34 cellular contexts compared by ENCODE assay signal in the genomic region with DNA sequence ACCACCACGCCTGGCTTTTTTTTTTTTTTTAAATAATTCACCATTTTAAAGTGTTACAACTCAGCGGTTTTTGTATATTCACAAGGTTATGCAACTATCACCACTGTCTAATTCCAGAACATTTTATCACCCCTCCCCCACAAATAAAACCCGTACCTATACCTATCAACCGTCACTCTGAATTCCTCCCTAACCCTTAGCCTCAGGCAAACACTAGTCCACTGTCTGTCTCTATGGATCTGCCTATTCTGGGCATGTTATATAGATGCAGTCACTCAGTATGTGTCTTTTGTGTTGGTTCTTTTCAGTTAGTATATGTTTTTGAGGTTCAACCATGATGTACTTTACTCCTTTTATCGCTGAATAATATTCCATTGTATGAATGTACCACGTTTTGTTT. TPM values are rescaled to one million over a fixed set of nuclear protein-coding genes. Genes with fewer than 3 reads are reported as not detected.
"Had no signal": no experiment of that assay in that cellular context is flagged by ENCODE, and none has a peak within 500 bp of the region (broad histone marks: within the 10 kb centered on the region; RNA-seq: fewer than 3 reads in every experiment).

No MANE protein-coding gene starts in this region.

- H3K4me1 ChIP-seq: ascending aorta had no signal

- H3K4me3 ChIP-seq: ascending aorta, Peyer's patch, SK-N-MC had no signal

- H3K36me3 ChIP-seq: ascending aorta, Peyer's patch, WERI-Rb-1 had no signal

- H3K4me3 Mint-ChIP-seq: activated CD4-positive, alpha-beta memory T cell treated with anti-CD3 and anti-CD28 coated beads, Interleukin-2, amount 10 ng/mL, durations not matched to agents 7 days and 5 days; activated CD8-positive, alpha-beta memory T cell treated with anti-CD3 and anti-CD28 coated beads, Interleukin-2, amount 10 ng/mL, durations not matched to agents 7 days and 5 days; activated naive CD4-positive, alpha-beta T cell treated with anti-CD3 and anti-CD28 coated beads, Interleukin-2, amount 50 U/mL, for 24 hours; activated naive CD8-positive, alpha-beta T cell treated with anti-CD3 and anti-CD28 coated beads, Interleukin-2, amount 10 ng/mL, durations not matched to agents 7 days and 5 days had no signal

- H3K4me1 Mint-ChIP-seq: activated CD4-positive, alpha-beta memory T cell treated with anti-CD3 and anti-CD28 coated beads, Interleukin-2, amount 10 ng/mL, durations not matched to agents 7 days and 5 days; activated CD8-positive, alpha-beta memory T cell treated with anti-CD3 and anti-CD28 coated beads, Interleukin-2, amount 10 ng/mL, durations not matched to agents 7 days and 5 days; activated naive CD4-positive, alpha-beta T cell treated with anti-CD3 and anti-CD28 coated beads, Interleukin-2, amount 50 U/mL, for 24 hours; activated naive CD8-positive, alpha-beta T cell treated with anti-CD3 and anti-CD28 coated beads, Interleukin-2, amount 10 ng/mL, durations not matched to agents 7 days and 5 days had no signal

- H3K27ac Mint-ChIP-seq: activated CD4-positive, alpha-beta memory T cell treated with anti-CD3 and anti-CD28 coated beads, Interleukin-2, amount 10 ng/mL, durations not matched to agents 7 days and 5 days; activated CD8-positive, alpha-beta memory T cell treated with anti-CD3 and anti-CD28 coated beads, Interleukin-2, amount 10 ng/mL, durations not matched to agents 7 days and 5 days; activated naive CD4-positive, alpha-beta T cell treated with anti-CD3 and anti-CD28 coated beads, Interleukin-2, amount 50 U/mL, for 24 hours; activated naive CD8-positive, alpha-beta T cell treated with anti-CD3 and anti-CD28 coated beads, Interleukin-2, amount 10 ng/mL, durations not matched to agents 7 days and 5 days; activated T-helper 2 cell treated with anti-CD3 and anti-CD28 coated beads, Interferon-gamma antibody, Interleukin-2, Interleukin-4, amounts not matched to agents 10 μg/mL and 5 μg/mL and 100 μg/mL, durations not matched to agents 14 hours and 24 hours and 36 hours had no signal

- H3K27ac ChIP-seq: ascending aorta, Peyer's patch, SK-N-MC, WERI-Rb-1 had no signal

- H3K9me3 Mint-ChIP-seq: activated CD4-positive, alpha-beta memory T cell treated with anti-CD3 and anti-CD28 coated beads, Interleukin-2, amount 10 ng/mL, durations not matched to agents 7 days and 5 days; activated naive CD4-positive, alpha-beta T cell treated with anti-CD3 and anti-CD28 coated beads, Interleukin-2, amount 50 U/mL, for 24 hours; activated naive CD8-positive, alpha-beta T cell treated with anti-CD3 and anti-CD28 coated beads, Interleukin-2, amount 10 ng/mL, durations not matched to agents 7 days and 5 days; activated T-helper 2 cell treated with anti-CD3 and anti-CD28 coated beads, Interferon-gamma antibody, Interleukin-2, Interleukin-4, amounts not matched to agents 10 μg/mL and 5 μg/mL and 100 μg/mL, durations not matched to agents 14 hours and 24 hours and 36 hours had no signal

- H3K36me3 Mint-ChIP-seq: activated CD8-positive, alpha-beta memory T cell treated with anti-CD3 and anti-CD28 coated beads, Interleukin-2, amount 10 ng/mL, durations not matched to agents 7 days and 5 days; activated naive CD4-positive, alpha-beta T cell treated with anti-CD3 and anti-CD28 coated beads, Interleukin-2, amount 50 U/mL, for 24 hours; activated naive CD8-positive, alpha-beta T cell treated with anti-CD3 and anti-CD28 coated beads, Interleukin-2, amount 10 ng/mL, durations not matched to agents 7 days and 5 days had no signal

- ATAC-seq: activated CD8-positive, alpha-beta memory T cell treated with anti-CD3 and anti-CD28 coated beads, Interleukin-2, amount 10 ng/mL, durations not matched to agents 7 days and 5 days; PC-3 had no signal

- DNase-seq: activated CD4-positive, alpha-beta memory T cell treated with anti-CD3 and anti-CD28 coated beads, Interleukin-2, amount 10 ng/mL, durations not matched to agents 7 days and 5 days; activated CD4-positive, alpha-beta T cell treated with anti-CD3 and anti-CD28 coated beads for 1 hour; activated CD4-positive, alpha-beta T cell treated with anti-CD3 and anti-CD28 coated beads for 48 hours; activated CD4-positive, CD25-positive, alpha-beta regulatory T cell; activated CD8-positive, alpha-beta memory T cell treated with anti-CD3 and anti-CD28 coated beads for 24 hours; activated CD8-positive, alpha-beta memory T cell treated with anti-CD3 and anti-CD28 coated beads, Interleukin-2, amount 10 ng/mL, durations not matched to agents 7 days and 5 days; activated CD8-positive, alpha-beta memory T cell treated with anti-CD3 and anti-CD28 coated beads, Interleukin-2, amount 50 U/mL, for 48 hours; activated gamma-delta T cell; activated naive CD4-positive, alpha-beta T cell treated with Interleukin-2 at 50 U/mL for 16 hours; activated naive CD8-positive, alpha-beta T cell treated with anti-CD3 and anti-CD28 coated beads, Interleukin-2, amount 10 ng/mL, durations not matched to agents 7 days and 5 days; amygdala; IMR-90; Karpas-422; KBM-7; MM.1S; NCI-H1105; NCI-H1417 treated with DMSO at 0.1 percent for 48 hours; NCI-H187 treated with DMSO at 0.1 percent for 48 hours; NCI-H2081; NCI-H226; NCI-H446 treated with DMSO at 0.1 percent for 48 hours; NCI-H524 treated with DMSO at 0.1 percent for 48 hours; PC-3; Peyer's patch; Right ventricle myocardium superior; RPMI8226; T1000; WERI-Rb-1 had no signal

- H3K9me3 ChIP-seq: ascending aorta, Peyer's patch had no signal

- H3K27me3 ChIP-seq: ascending aorta, Peyer's patch had no signal

RNA-seq across cellular contexts. Expression of gene GRHL3, which starts 19.3 kb away (rescaled TPM):
- total RNA-seq: activated naive CD8-positive, alpha-beta T cell treated with anti-CD3 and anti-CD28 coated beads, Interleukin-2, amount 10 ng/mL, durations not matched to agents 7 days and 5 days; activated T-helper 2 cell treated with anti-CD3 and anti-CD28 coated beads, Interferon-gamma antibody, Interleukin-2, Interleukin-4, amounts not matched to agents 10 μg/mL and 5 μg/mL and 100 μg/mL, durations not matched to agents 14 hours and 24 hours and 36 hours; ascending aorta; cardiac septum; IMR-90; Right ventricle myocardium superior; T-helper 2 cell treated with Interferon-gamma antibody and Interleukin-4, amounts not matched to agents 100 ng/mL and 5 ng/mL, for 36 hours had no signal
- polyA plus RNA-seq: IMR-90 had no signal
